Comparison of ENCODE assay signal across 1 cellular context in genomic region chr12:132430838-132431826, GRCh38.
TF ChIP-seq lines count a peak whose summit lies in the region.

No MANE protein-coding gene starts in this region.

TF ChIP-seq in HepG2, 621 proteins besides CTCF, POLR2A, EP300 and RAD21 (continued from another document and continues in another):
- no peak for TF ChIP-seq ZBTB40 (IDR thresholded peaks at IDR 0.05)
- 0 out of 2 replicates have a peak, but pooled peaks have one; percentile 33 for TF ChIP-seq ZBTB40 (CRISPR knock-in tag; IDR thresholded peaks at IDR 0.05)
- TF ChIP-seq ZNF788 (CRISPR knock-in tag; IDR thresholded peaks at IDR 0.05; ENCODE audit: borderline replicate concordance): no peak
- TF ChIP-seq, protein P1, sequence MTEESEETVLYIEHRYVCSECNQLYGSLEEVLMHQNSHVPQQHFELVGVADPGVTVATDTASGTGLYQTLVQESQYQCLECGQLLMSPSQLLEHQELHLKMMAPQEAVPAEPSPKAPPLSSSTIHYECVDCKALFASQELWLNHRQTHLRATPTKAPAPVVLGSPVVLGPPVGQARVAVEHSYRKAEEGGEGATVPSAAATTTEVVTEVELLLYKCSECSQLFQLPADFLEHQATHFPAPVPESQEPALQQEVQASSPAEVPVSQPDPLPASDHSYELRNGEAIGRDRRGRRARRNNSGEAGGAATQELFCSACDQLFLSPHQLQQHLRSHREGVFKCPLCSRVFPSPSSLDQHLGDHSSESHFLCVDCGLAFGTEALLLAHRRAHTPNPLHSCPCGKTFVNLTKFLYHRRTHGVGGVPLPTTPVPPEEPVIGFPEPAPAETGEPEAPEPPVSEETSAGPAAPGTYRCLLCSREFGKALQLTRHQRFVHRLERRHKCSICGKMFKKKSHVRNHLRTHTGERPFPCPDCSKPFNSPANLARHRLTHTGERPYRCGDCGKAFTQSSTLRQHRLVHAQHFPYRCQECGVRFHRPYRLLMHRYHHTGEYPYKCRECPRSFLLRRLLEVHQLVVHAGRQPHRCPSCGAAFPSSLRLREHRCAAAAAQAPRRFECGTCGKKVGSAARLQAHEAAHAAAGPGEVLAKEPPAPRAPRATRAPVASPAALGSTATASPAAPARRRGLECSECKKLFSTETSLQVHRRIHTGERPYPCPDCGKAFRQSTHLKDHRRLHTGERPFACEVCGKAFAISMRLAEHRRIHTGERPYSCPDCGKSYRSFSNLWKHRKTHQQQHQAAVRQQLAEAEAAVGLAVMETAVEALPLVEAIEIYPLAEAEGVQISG (CRISPR knock-in tag; IDR thresholded peaks at IDR 0.05): peak; percentile 27; the same call in 1 of the 2 replicates
- TF ChIP-seq ZNF558 (CRISPR knock-in tag; IDR thresholded peaks at IDR 0.05; ENCODE audit: borderline replicate concordance): 0 out of 2 replicates have a peak, but pooled peaks have one; percentile 38
- no peak for TF ChIP-seq ZNF205 (CRISPR knock-in tag; IDR thresholded peaks at IDR 0.05)
- no peak for TF ChIP-seq ZNF354B (CRISPR knock-in tag; IDR thresholded peaks at IDR 0.05)
- TF ChIP-seq ZNF441 (CRISPR knock-in tag; IDR thresholded peaks at IDR 0.05; ENCODE audit: borderline replicate concordance): peak; percentile 97
- no peak for TF ChIP-seq GRHL1 (CRISPR knock-in tag; conservative IDR thresholded peaks at IDR 0.05)
- TF ChIP-seq, protein P2, sequence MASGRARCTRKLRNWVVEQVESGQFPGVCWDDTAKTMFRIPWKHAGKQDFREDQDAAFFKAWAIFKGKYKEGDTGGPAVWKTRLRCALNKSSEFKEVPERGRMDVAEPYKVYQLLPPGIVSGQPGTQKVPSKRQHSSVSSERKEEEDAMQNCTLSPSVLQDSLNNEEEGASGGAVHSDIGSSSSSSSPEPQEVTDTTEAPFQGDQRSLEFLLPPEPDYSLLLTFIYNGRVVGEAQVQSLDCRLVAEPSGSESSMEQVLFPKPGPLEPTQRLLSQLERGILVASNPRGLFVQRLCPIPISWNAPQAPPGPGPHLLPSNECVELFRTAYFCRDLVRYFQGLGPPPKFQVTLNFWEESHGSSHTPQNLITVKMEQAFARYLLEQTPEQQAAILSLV (CRISPR knock-in tag; IDR thresholded peaks at IDR 0.05; ENCODE audit: borderline replicate concordance): no peak
- peak; percentile 45; the same call in 1 of the 2 replicates for TF ChIP-seq ZNF263 (CRISPR knock-in tag; IDR thresholded peaks at IDR 0.05)
- TF ChIP-seq ZNF883 (CRISPR knock-in tag; IDR thresholded peaks at IDR 0.05; ENCODE audit: not compliant biosample characterization): peak; percentile 47
- no peak for TF ChIP-seq MEIS1 (CRISPR knock-in tag; IDR thresholded peaks at IDR 0.05; ENCODE audit: borderline replicate concordance)
- peak; percentile 48; the same call in 1 of the 2 replicates for TF ChIP-seq ZFX (CRISPR knock-in tag; IDR thresholded peaks at IDR 0.05; ENCODE audit: low read depth)
- 0 out of 2 replicates have a peak, but pooled peaks have one; percentile 5 for TF ChIP-seq CEBPG (CRISPR knock-in tag; IDR thresholded peaks at IDR 0.05)
- TF ChIP-seq TFDP1 (CRISPR knock-in tag; IDR thresholded peaks at IDR 0.05; ENCODE audit: borderline replicate concordance): peak; percentile 63; the same call in 1 of the 2 replicates
- TF ChIP-seq CERS6 (CRISPR knock-in tag; IDR thresholded peaks at IDR 0.05): no peak
- TF ChIP-seq, protein P3, sequence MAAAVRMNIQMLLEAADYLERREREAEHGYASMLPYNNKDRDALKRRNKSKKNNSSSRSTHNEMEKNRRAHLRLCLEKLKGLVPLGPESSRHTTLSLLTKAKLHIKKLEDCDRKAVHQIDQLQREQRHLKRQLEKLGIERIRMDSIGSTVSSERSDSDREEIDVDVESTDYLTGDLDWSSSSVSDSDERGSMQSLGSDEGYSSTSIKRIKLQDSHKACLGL (CRISPR knock-in tag; IDR thresholded peaks at IDR 0.05): 0 out of 2 replicates have a peak, but pooled peaks have one; percentile 7
- peak; percentile 70; the same call in 1 of the 2 replicates for TF ChIP-seq NRL (CRISPR knock-in tag; IDR thresholded peaks at IDR 0.05; ENCODE audit: borderline replicate concordance)
- TF ChIP-seq SIX4 (CRISPR knock-in tag; IDR thresholded peaks at IDR 0.05): no peak
- TF ChIP-seq ARID2 (CRISPR knock-in tag; IDR thresholded peaks at IDR 0.05; ENCODE audit: borderline replicate concordance): 0 out of 2 replicates have a peak, but pooled peaks have one; percentile 35
- peak; percentile 30; the same call in 1 of the 2 replicates for TF ChIP-seq ELF3 (CRISPR knock-in tag; IDR thresholded peaks at IDR 0.05)
- TF ChIP-seq ASH2L (IDR thresholded peaks at IDR 0.05; ENCODE audit: insufficient read length, low read depth, low read length): no peak
- TF ChIP-seq ETV5 (CRISPR knock-in tag; IDR thresholded peaks at IDR 0.05; ENCODE audit: borderline replicate concordance): peak; percentile 15; the same call in 1 of the 2 replicates
- TF ChIP-seq ZBTB26 (CRISPR knock-in tag; IDR thresholded peaks at IDR 0.05; ENCODE audit: borderline replicate concordance): 0 out of 2 replicates have a peak, but pooled peaks have one; percentile 21
- TF ChIP-seq HNF4A (CRISPR knock-in tag; IDR thresholded peaks at IDR 0.05): 0 out of 2 replicates have a peak, but pooled peaks have one; percentile 16
- 0 out of 2 replicates have a peak, but pooled peaks have one; percentile 4 for TF ChIP-seq HDAC1 (CRISPR knock-in tag; IDR thresholded peaks at IDR 0.05)
- peak; percentile 20; the same call in 1 of the 2 replicates for TF ChIP-seq ZNF768 (CRISPR knock-in tag; IDR thresholded peaks at IDR 0.05)
- peak; percentile 76; the same call in 1 of the 2 replicates for TF ChIP-seq SP5 (CRISPR knock-in tag; IDR thresholded peaks at IDR 0.05; ENCODE audit: borderline replicate concordance, low read depth)
- TF ChIP-seq ZNF430 (CRISPR knock-in tag; IDR thresholded peaks at IDR 0.05): peak; percentile 78; the same call in 1 of the 2 replicates
- peak; percentile 58; the same call in 1 of the 2 replicates for TF ChIP-seq ZNF605 (CRISPR knock-in tag; IDR thresholded peaks at IDR 0.05)
- TF ChIP-seq SP4 (CRISPR knock-in tag; IDR thresholded peaks at IDR 0.05): no peak
- 0 out of 2 replicates have a peak, but pooled peaks have one; percentile 83 for TF ChIP-seq ZNF879 (CRISPR knock-in tag; IDR thresholded peaks at IDR 0.05)
- no peak for TF ChIP-seq ATM (IDR thresholded peaks at IDR 0.05; ENCODE audit: borderline replicate concordance)
- no peak for TF ChIP-seq ZNF761 (CRISPR knock-in tag; conservative IDR thresholded peaks at IDR 0.05)
- 0 out of 2 replicates have a peak, but pooled peaks have one; percentile 44 for TF ChIP-seq BORCS8-MEF2B (CRISPR knock-in tag; IDR thresholded peaks at IDR 0.05)
- TF ChIP-seq TARDBP (CRISPR knock-in tag; IDR thresholded peaks at IDR 0.05): 0 out of 2 replicates have a peak, but pooled peaks have one; percentile 50
- peak; percentile 87 for TF ChIP-seq MAX (IDR thresholded peaks at IDR 0.05)
- TF ChIP-seq ZNF773 (CRISPR knock-in tag; IDR thresholded peaks at IDR 0.05; ENCODE audit: borderline replicate concordance): no peak
- TF ChIP-seq RBAK (CRISPR knock-in tag; IDR thresholded peaks at IDR 0.05): no peak
- TF ChIP-seq HNF4G (IDR thresholded peaks at IDR 0.05; ENCODE audit: borderline replicate concordance, low read depth, low read length): peak; percentile 21; the same call in 1 of the 2 replicates
- no peak for TF ChIP-seq HNF4G (CRISPR knock-in tag; IDR thresholded peaks at IDR 0.05; ENCODE audit: borderline replicate concordance, low read depth)
- TF ChIP-seq ZNF180 (CRISPR knock-in tag; IDR thresholded peaks at IDR 0.05; ENCODE audit: borderline replicate concordance, low read depth): no peak
- no peak for TF ChIP-seq LCORL (IDR thresholded peaks at IDR 0.05)
- peak; percentile 54; the same call in 1 of the 2 replicates for TF ChIP-seq LCORL (CRISPR knock-in tag; IDR thresholded peaks at IDR 0.05)
